In genomic region chr2:64122358-64122757, GRCh38 we compare ENCODE assay signal across 1 cellular context.
TF ChIP-seq lines count a peak whose summit lies in the region.

No MANE protein-coding gene starts in this region.

TF ChIP-seq in GM23338, 12 proteins besides CTCF, POLR2A, EP300 and RAD21 (continued from another document):
- TF ChIP-seq ZNF462 (CRISPR knock-in tag; IDR thresholded peaks at IDR 0.05) (no peak), REST (IDR thresholded peaks at IDR 0.05; ENCODE audit: unreplicated experiment) (no peak), STAT1 (IDR thresholded peaks at IDR 0.05; ENCODE audit: unreplicated experiment) (no peak), CREB1 (CRISPR knock-in tag; IDR thresholded peaks at IDR 0.05; ENCODE audit: low read depth) (no peak), ZNF114 (CRISPR knock-in tag; IDR thresholded peaks at IDR 0.05) (no peak), ZNF331 (CRISPR knock-in tag; IDR thresholded peaks at IDR 0.05; ENCODE audit: low read depth) (no peak), NANOG (IDR thresholded peaks at IDR 0.05; ENCODE audit: borderline replicate concordance) (no peak), JUNB (IDR thresholded peaks at IDR 0.05; ENCODE audit: unreplicated experiment) (no peak)
